Comparison of ENCODE assay signal across 1 cellular context in the genomic region with DNA sequence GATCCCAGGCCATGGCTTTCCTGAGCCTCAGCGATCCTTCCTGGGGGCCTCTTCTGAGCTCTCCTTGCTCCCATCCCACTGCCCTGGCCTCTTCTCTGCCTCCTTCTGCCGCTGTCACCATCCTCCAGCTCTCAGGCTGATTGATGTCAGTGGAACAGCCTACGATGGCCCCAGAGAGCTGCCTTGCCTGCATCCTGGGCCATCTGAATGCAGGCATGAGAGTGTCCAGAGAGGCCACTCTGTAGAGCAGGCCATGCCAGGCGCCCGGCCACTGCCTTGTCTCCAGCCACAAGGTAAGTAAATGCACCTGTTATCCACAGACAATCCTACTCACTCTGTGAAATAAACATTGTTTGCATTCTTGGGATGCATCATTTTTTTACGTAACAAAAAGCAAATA.
TF ChIP-seq lines count a peak whose summit lies in the region.

No MANE protein-coding gene starts in this region.

TF ChIP-seq in H1, 55 proteins besides CTCF, POLR2A, EP300 and RAD21 (continued from another document):
- TF ChIP-seq, protein P1, sequence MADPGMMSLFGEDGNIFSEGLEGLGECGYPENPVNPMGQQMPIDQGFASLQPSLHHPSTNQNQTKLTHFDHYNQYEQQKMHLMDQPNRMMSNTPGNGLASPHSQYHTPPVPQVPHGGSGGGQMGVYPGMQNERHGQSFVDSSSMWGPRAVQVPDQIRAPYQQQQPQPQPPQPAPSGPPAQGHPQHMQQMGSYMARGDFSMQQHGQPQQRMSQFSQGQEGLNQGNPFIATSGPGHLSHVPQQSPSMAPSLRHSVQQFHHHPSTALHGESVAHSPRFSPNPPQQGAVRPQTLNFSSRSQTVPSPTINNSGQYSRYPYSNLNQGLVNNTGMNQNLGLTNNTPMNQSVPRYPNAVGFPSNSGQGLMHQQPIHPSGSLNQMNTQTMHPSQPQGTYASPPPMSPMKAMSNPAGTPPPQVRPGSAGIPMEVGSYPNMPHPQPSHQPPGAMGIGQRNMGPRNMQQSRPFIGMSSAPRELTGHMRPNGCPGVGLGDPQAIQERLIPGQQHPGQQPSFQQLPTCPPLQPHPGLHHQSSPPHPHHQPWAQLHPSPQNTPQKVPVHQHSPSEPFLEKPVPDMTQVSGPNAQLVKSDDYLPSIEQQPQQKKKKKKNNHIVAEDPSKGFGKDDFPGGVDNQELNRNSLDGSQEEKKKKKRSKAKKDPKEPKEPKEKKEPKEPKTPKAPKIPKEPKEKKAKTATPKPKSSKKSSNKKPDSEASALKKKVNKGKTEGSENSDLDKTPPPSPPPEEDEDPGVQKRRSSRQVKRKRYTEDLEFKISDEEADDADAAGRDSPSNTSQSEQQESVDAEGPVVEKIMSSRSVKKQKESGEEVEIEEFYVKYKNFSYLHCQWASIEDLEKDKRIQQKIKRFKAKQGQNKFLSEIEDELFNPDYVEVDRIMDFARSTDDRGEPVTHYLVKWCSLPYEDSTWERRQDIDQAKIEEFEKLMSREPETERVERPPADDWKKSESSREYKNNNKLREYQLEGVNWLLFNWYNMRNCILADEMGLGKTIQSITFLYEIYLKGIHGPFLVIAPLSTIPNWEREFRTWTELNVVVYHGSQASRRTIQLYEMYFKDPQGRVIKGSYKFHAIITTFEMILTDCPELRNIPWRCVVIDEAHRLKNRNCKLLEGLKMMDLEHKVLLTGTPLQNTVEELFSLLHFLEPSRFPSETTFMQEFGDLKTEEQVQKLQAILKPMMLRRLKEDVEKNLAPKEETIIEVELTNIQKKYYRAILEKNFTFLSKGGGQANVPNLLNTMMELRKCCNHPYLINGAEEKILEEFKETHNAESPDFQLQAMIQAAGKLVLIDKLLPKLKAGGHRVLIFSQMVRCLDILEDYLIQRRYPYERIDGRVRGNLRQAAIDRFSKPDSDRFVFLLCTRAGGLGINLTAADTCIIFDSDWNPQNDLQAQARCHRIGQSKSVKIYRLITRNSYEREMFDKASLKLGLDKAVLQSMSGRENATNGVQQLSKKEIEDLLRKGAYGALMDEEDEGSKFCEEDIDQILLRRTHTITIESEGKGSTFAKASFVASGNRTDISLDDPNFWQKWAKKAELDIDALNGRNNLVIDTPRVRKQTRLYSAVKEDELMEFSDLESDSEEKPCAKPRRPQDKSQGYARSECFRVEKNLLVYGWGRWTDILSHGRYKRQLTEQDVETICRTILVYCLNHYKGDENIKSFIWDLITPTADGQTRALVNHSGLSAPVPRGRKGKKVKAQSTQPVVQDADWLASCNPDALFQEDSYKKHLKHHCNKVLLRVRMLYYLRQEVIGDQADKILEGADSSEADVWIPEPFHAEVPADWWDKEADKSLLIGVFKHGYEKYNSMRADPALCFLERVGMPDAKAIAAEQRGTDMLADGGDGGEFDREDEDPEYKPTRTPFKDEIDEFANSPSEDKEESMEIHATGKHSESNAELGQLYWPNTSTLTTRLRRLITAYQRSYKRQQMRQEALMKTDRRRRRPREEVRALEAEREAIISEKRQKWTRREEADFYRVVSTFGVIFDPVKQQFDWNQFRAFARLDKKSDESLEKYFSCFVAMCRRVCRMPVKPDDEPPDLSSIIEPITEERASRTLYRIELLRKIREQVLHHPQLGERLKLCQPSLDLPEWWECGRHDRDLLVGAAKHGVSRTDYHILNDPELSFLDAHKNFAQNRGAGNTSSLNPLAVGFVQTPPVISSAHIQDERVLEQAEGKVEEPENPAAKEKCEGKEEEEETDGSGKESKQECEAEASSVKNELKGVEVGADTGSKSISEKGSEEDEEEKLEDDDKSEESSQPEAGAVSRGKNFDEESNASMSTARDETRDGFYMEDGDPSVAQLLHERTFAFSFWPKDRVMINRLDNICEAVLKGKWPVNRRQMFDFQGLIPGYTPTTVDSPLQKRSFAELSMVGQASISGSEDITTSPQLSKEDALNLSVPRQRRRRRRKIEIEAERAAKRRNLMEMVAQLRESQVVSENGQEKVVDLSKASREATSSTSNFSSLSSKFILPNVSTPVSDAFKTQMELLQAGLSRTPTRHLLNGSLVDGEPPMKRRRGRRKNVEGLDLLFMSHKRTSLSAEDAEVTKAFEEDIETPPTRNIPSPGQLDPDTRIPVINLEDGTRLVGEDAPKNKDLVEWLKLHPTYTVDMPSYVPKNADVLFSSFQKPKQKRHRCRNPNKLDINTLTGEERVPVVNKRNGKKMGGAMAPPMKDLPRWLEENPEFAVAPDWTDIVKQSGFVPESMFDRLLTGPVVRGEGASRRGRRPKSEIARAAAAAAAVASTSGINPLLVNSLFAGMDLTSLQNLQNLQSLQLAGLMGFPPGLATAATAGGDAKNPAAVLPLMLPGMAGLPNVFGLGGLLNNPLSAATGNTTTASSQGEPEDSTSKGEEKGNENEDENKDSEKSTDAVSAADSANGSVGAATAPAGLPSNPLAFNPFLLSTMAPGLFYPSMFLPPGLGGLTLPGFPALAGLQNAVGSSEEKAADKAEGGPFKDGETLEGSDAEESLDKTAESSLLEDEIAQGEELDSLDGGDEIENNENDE (IDR thresholded peaks at IDR 0.05; ENCODE audit: insufficient replicate concordance, low read length), result no peak
- TF ChIP-seq HDAC2 (IDR thresholded peaks at IDR 0.05; ENCODE audit: borderline replicate concordance in 1 of 2, low read depth in 2 of 2, low read length in 2 of 2), result no peak
- no peak for TF ChIP-seq JUN (IDR thresholded peaks at IDR 0.05; ENCODE audit: low read depth, low read length)
- TF ChIP-seq BACH1 (IDR thresholded peaks at IDR 0.05; ENCODE audit: low read length), result no peak
- TF ChIP-seq RBBP5 (IDR thresholded peaks at IDR 0.05; ENCODE audit: borderline replicate concordance, low read depth, low read length), result no peak
